In genomic region chr13:94902722-94903407, GRCh38 we compare ENCODE assay signal across 28 cellular contexts.
"Had no signal": no experiment of that assay in that cellular context is flagged by ENCODE, and none has a peak within 500 bp of the region (broad histone marks: within the 10 kb centered on the region; RNA-seq: fewer than 3 reads in every experiment).

No MANE protein-coding gene starts in this region.

- H3K4me1 Mint-ChIP-seq: endodermal cell; memory B cell; mesothelial cell of epicardium; nephron; stimulated activated naive B cell treated with anti-CD40 and anti-IgM and Interleukin-4, amounts not matched to agents 10 μg/mL and 1 μg/mL and 100 μg/mL, for 72 hours; stimulated activated naive CD8-positive, alpha-beta T cell treated with anti-CD3 and anti-CD28 coated beads, Interleukin-15, amount 100 ng/mL, for 72 hours had no signal

- ATAC-seq: foreskin keratinocyte; left cardiac atrium; lower lobe of right lung; psoas muscle; stimulated activated naive B cell treated with anti-CD40 and anti-IgM and Interleukin-4, amounts not matched to agents 10 μg/mL and 1 μg/mL and 100 μg/mL, for 72 hours; stimulated activated naive CD8-positive, alpha-beta T cell treated with anti-CD3 and anti-CD28 coated beads, Interleukin-15, amount 100 ng/mL, for 72 hours; upper lobe of right lung had no signal

- FAIRE-seq: endothelial cell of umbilical vein, kidney had no signal

- DNase-seq: effector CD4-positive, alpha-beta T cell; endodermal cell; erythroblast; foreskin keratinocyte; kidney; left cardiac atrium; left ventricle myocardium inferior; lower lobe of right lung; occipital lobe; psoas muscle; retina; right lobe of liver; spleen; stimulated activated CD4-positive, alpha-beta T cell treated with anti-CD3 and anti-CD28 coated beads, Interleukin-15, amount 100 ng/mL, for 24 hours; stimulated activated CD4-positive, alpha-beta T cell treated with anti-CD3 and anti-CD28 coated beads, Interleukin-1b, Interleukin-23, amount 100 ng/mL, for 48 hours; stimulated activated CD4-positive, alpha-beta T cell treated with anti-CD3 and anti-CD28 coated beads, Interleukin-4, amount 100 ng/mL, for 24 hours; stimulated activated naive B cell treated with anti-CD40 and anti-IgM and Interleukin-4, amounts not matched to agents 10 μg/mL and 1 μg/mL and 100 μg/mL, for 72 hours; stimulated activated naive CD8-positive, alpha-beta T cell treated with anti-CD3 and anti-CD28 coated beads, Interleukin-15, amount 100 ng/mL, for 72 hours; testis; upper lobe of right lung had no signal

- H3K79me2 ChIP-seq: hepatocyte, parathyroid adenoma had no signal

- H3K27ac Mint-ChIP-seq: endodermal cell; memory B cell; mesothelial cell of epicardium; nephron; stimulated activated naive B cell treated with anti-CD40 and anti-IgM and Interleukin-4, amounts not matched to agents 10 μg/mL and 1 μg/mL and 100 μg/mL, for 72 hours had no signal

- H3K9me3 Mint-ChIP-seq: endodermal cell; memory B cell; mesothelial cell of epicardium; nephron; stimulated activated naive B cell treated with anti-CD40 and anti-IgM and Interleukin-4, amounts not matched to agents 10 μg/mL and 1 μg/mL and 100 μg/mL, for 72 hours; stimulated activated naive CD8-positive, alpha-beta T cell treated with anti-CD3 and anti-CD28 coated beads, Interleukin-15, amount 100 ng/mL, for 72 hours had no signal

- H3K36me3 Mint-ChIP-seq: memory B cell; mesothelial cell of epicardium; stimulated activated naive B cell treated with anti-CD40 and anti-IgM and Interleukin-4, amounts not matched to agents 10 μg/mL and 1 μg/mL and 100 μg/mL, for 72 hours had no signal

- H3K4me1 ChIP-seq: foreskin keratinocyte, left ventricle myocardium inferior, lower lobe of right lung, parathyroid adenoma, psoas muscle, spleen, testis, tibial nerve, upper lobe of right lung, vagina had no signal

- H3K4me2 ChIP-seq: hepatocyte had no signal

- H2AFZ ChIP-seq: hepatocyte, parathyroid adenoma had no signal

- H3K9ac ChIP-seq: parathyroid adenoma had no signal

- H3K9me3 ChIP-seq: left ventricle myocardium inferior, lower lobe of right lung, psoas muscle, right lobe of liver, spleen, testis, tibial nerve, upper lobe of right lung, vagina had no signal

- H3K4me3 Mint-ChIP-seq: endodermal cell; memory B cell; mesothelial cell of epicardium; nephron; stimulated activated naive B cell treated with anti-CD40 and anti-IgM and Interleukin-4, amounts not matched to agents 10 μg/mL and 1 μg/mL and 100 μg/mL, for 72 hours; stimulated activated naive CD8-positive, alpha-beta T cell treated with anti-CD3 and anti-CD28 coated beads, Interleukin-15, amount 100 ng/mL, for 72 hours had no signal

- H3K36me3 ChIP-seq: left ventricle myocardium inferior, lower lobe of right lung, right lobe of liver, spleen, tibial nerve, upper lobe of right lung, vagina had no signal

- H3K27ac ChIP-seq: foreskin keratinocyte, hepatocyte, left ventricle myocardium inferior, lower lobe of right lung, parathyroid adenoma, psoas muscle, right lobe of liver, spleen, testis, tibial nerve, upper lobe of right lung, vagina had no signal

- H3K4me3 ChIP-seq: hepatocyte, left ventricle myocardium inferior, lower lobe of right lung, psoas muscle, right lobe of liver, spleen, testis, tibial nerve, upper lobe of right lung, vagina had no signal

- H3K27me3 Mint-ChIP-seq: memory B cell; stimulated activated naive B cell treated with anti-CD40 and anti-IgM and Interleukin-4, amounts not matched to agents 10 μg/mL and 1 μg/mL and 100 μg/mL, for 72 hours had no signal

- H3K27me3 ChIP-seq: foreskin keratinocyte, hepatocyte, right lobe of liver, spleen, testis, tibial nerve, upper lobe of right lung, vagina had no signal
